35 cellular contexts compared by ENCODE assay signal in genomic region chr16:77511053-77511452, GRCh38.
"Had no signal": no experiment of that assay in that cellular context is flagged by ENCODE, and none has a peak within 500 bp of the region (broad histone marks: within the 10 kb centered on the region; RNA-seq: fewer than 3 reads in every experiment).

No MANE protein-coding gene starts in this region.

- H3K4me1 Mint-ChIP-seq: activated B cell treated with CpG ODN at 0.5 μM for 24 hours; activated CD4-positive, alpha-beta T cell treated with anti-CD3 and anti-CD28 coated beads, Interleukin-2, amount 10 ng/mL, durations not matched to agents 24 days and 14 days; activated naive CD8-positive, alpha-beta T cell treated with anti-CD3 and anti-CD28 coated beads for 36 hours; activated T-helper 17 cell treated with anti-CD3 and anti-CD28 coated beads, Interleukin-2, amount 50 U/mL, for 72 hours; central memory CD8-positive, alpha-beta T cell had no signal

- H3K4me3 ChIP-seq: adrenal gland, ascending aorta, cardiac muscle cell had no signal

- H3K27me3 ChIP-seq: adrenal gland, ascending aorta had no signal

- H3K27ac Mint-ChIP-seq: activated B cell treated with CpG ODN at 0.5 μM for 24 hours; activated CD4-positive, alpha-beta memory T cell treated with anti-CD3 and anti-CD28 coated beads for 36 hours; activated CD4-positive, alpha-beta T cell treated with anti-CD3 and anti-CD28 coated beads, Interleukin-2, amount 10 ng/mL, durations not matched to agents 24 days and 14 days; activated CD8-positive, alpha-beta T cell treated with anti-CD3 and anti-CD28 coated beads for 36 hours; activated naive CD4-positive, alpha-beta T cell treated with anti-CD3 and anti-CD28 coated beads for 36 hours; activated naive CD4-positive, alpha-beta T cell treated with anti-CD3 and anti-CD28 coated beads, Interleukin-2, amount 50 U/mL, for 72 hours; activated naive CD8-positive, alpha-beta T cell treated with anti-CD3 and anti-CD28 coated beads for 36 hours; activated T-cell treated with anti-CD3 and anti-CD28 coated beads, Interleukin-2, amount 50 U/mL, for 72 hours; activated T-helper 1 cell treated with anti-CD3 and anti-CD28 coated beads, Interleukin-12 subunit alpha, Interleukin-12 subunit beta, Interleukin-2, Interleukin-4 antibody, amounts not matched to agents 30 ng/mL and 10 ng/mL and 1 ng/mL, durations not matched to agents 14 hours and 24 hours and 36 hours; activated T-helper 17 cell treated with anti-CD3 and anti-CD28 coated beads, Interleukin-2, amount 50 U/mL, for 72 hours; T-helper 2 cell treated with Interferon-gamma antibody and Interleukin-4, amounts not matched to agents 5 μg/mL and 100 μg/mL, for 36 hours had no signal

- H3K36me3 ChIP-seq: adrenal gland, ascending aorta, cardiac muscle cell had no signal

- ATAC-seq: activated CD8-positive, alpha-beta T cell treated with anti-CD3 and anti-CD28 coated beads for 36 hours; activated naive CD4-positive, alpha-beta T cell treated with anti-CD3 and anti-CD28 coated beads, Interleukin-2, amount 50 U/mL, for 72 hours; activated T-cell treated with anti-CD3 and anti-CD28 coated beads, Interleukin-2, amount 50 U/mL, for 4 hours; activated T-cell treated with anti-CD3 and anti-CD28 coated beads, Interleukin-2, amount 50 U/mL, for 72 hours; activated T-helper 17 cell treated with anti-CD3 and anti-CD28 coated beads, Interleukin-2, amount 50 U/mL, for 72 hours had no signal

- H3K4me3 Mint-ChIP-seq: activated B cell treated with CpG ODN at 0.5 μM for 24 hours; activated CD4-positive, alpha-beta memory T cell treated with anti-CD3 and anti-CD28 coated beads for 36 hours; activated CD4-positive, alpha-beta T cell treated with anti-CD3 and anti-CD28 coated beads, Interleukin-2, amount 10 ng/mL, durations not matched to agents 24 days and 14 days; activated CD8-positive, alpha-beta T cell treated with anti-CD3 and anti-CD28 coated beads for 36 hours; activated naive CD4-positive, alpha-beta T cell treated with anti-CD3 and anti-CD28 coated beads for 36 hours; activated naive CD8-positive, alpha-beta T cell treated with anti-CD3 and anti-CD28 coated beads for 36 hours; activated T-cell treated with anti-CD3 and anti-CD28 coated beads, Interleukin-2, amount 50 U/mL, for 4 hours; activated T-cell treated with anti-CD3 and anti-CD28 coated beads, Interleukin-2, amount 50 U/mL, for 72 hours; activated T-helper 1 cell treated with anti-CD3 and anti-CD28 coated beads, Interleukin-12 subunit alpha, Interleukin-12 subunit beta, Interleukin-2, Interleukin-4 antibody, amounts not matched to agents 30 ng/mL and 10 ng/mL and 1 ng/mL, durations not matched to agents 14 hours and 24 hours and 36 hours; activated T-helper 17 cell treated with anti-CD3 and anti-CD28 coated beads, Interleukin-2, amount 50 U/mL, for 72 hours; brain; central memory CD8-positive, alpha-beta T cell; T-helper 2 cell treated with Interferon-gamma antibody and Interleukin-4, amounts not matched to agents 5 μg/mL and 100 μg/mL, for 36 hours had no signal

- H3K27me3 Mint-ChIP-seq: central memory CD8-positive, alpha-beta T cell had no signal

- DNase-seq: activated B cell treated with CpG ODN at 0.5 μM for 24 hours; activated CD4-positive, alpha-beta memory T cell treated with anti-CD3 and anti-CD28 coated beads for 36 hours; activated CD4-positive, alpha-beta T cell treated with anti-CD3 and anti-CD28 coated beads for 4 hours; activated CD4-positive, alpha-beta T cell treated with anti-CD3 and anti-CD28 coated beads, Interleukin-2, amount 10 ng/mL, durations not matched to agents 24 days and 14 days; activated CD4-positive, alpha-beta T cell treated with anti-CD3 and anti-CD28 coated beads, Interleukin-2, amount 50 U/mL, for 1 hour; activated CD4-positive, alpha-beta T cell treated with anti-CD3 and anti-CD28 coated beads, Interleukin-2, amount 50 U/mL, for 4 hours; activated CD4-positive, CD25-positive, alpha-beta regulatory T cell treated with anti-CD3 and anti-CD28 coated beads, Interleukin-2, amount 50 U/mL, for 72 hours; activated CD8-positive, alpha-beta memory T cell treated with anti-CD3 and anti-CD28 coated beads, Interleukin-2, amount 50 U/mL, for 4 hours; activated CD8-positive, alpha-beta T cell treated with anti-CD3 and anti-CD28 coated beads for 36 hours; activated effector memory CD4-positive, alpha-beta T cell treated with anti-CD3 and anti-CD28 coated beads, Interleukin-2, amount 50 U/mL, for 16 hours; activated gamma-delta T cell treated with Interleukin-2 at 50 U/mL for 16 hours; activated naive CD4-positive, alpha-beta T cell; activated naive CD4-positive, alpha-beta T cell treated with anti-CD3 and anti-CD28 coated beads for 36 hours; activated naive CD4-positive, alpha-beta T cell treated with anti-CD3 and anti-CD28 coated beads, Interleukin-2, amount 50 U/mL, for 16 hours; activated naive CD8-positive, alpha-beta T cell treated with anti-CD3 and anti-CD28 coated beads for 36 hours; activated T-cell treated with anti-CD3 and anti-CD28 coated beads for 4 hours; activated T-cell treated with anti-CD3 and anti-CD28 coated beads, Interleukin-2, amount 50 U/mL, for 1 hour; activated T-cell treated with anti-CD3 and anti-CD28 coated beads, Interleukin-2, amount 50 U/mL, for 4 hours; activated T-cell treated with anti-CD3 and anti-CD28 coated beads, Interleukin-2, amount 50 U/mL, for 72 hours; adrenal gland; amniotic stem cell; caudate nucleus; cerebellar nuclear complex; T-helper 2 cell; T-helper 9 cell had no signal

- H3K36me3 Mint-ChIP-seq: activated CD4-positive, alpha-beta memory T cell treated with anti-CD3 and anti-CD28 coated beads for 36 hours; activated naive CD4-positive, alpha-beta T cell treated with anti-CD3 and anti-CD28 coated beads, Interleukin-2, amount 50 U/mL, for 72 hours; activated naive CD8-positive, alpha-beta T cell treated with anti-CD3 and anti-CD28 coated beads for 36 hours; brain had no signal

- FAIRE-seq: TTC549 had no signal

- H3K9me3 ChIP-seq: adrenal gland, ascending aorta had no signal

- H3K4me1 ChIP-seq: adrenal gland, ascending aorta had no signal

- H3K27ac ChIP-seq: adrenal gland, ascending aorta, cardiac muscle cell, VCaP had no signal
